Comparison of ENCODE assay signal across 8 cellular contexts in genomic region chr6:3162565-3163247, GRCh38. TPM values are rescaled to one million over a fixed set of nuclear protein-coding genes. Genes with fewer than 3 reads are reported as not detected.
A peak's percentile ranks its signal among the peaks of the same experiment; 100 is the strongest.
DNase-seq lines count a peak whose midpoint lies in the region; ATAC-seq and TF ChIP-seq lines count a peak whose summit lies in the region.

No MANE protein-coding gene starts in this region.

- POLR2A ChIA-PET in HCT116 (lab: Charles Lee) = interaction anchor here (0.6 to 1.1 kb wide), 5 partner anchors 10 to 77 kb away, joined by 3 read pairs; no protein-coding TSS in a partner anchor

- H3K4me3 ChIP-seq in GM08714 (ENCODE audit: low read length) = peak overlapping the region; percentile 53; the same call in 1 of the 2 replicates
- peak overlapping the region; percentile 56 to 71 for H3K4me3 ChIP-seq in HCT116 (replicated peaks in 1 of 2; ENCODE audit: low read depth in 1 of 2, low read length in 2 of 2)

- H4K20me1 ChIP-seq in HCT116 (ENCODE audit: insufficient read depth) = no peaks in the 10 kb centered on the region

- H3K9me3 ChIP-seq in HCT116 (ENCODE audit: control insufficient read depth in 1 of 2, insufficient read depth in 1 of 2, low read depth in 1 of 2, low read length in 2 of 2) = no peaks in the 10 kb centered on the region

- H3K79me2 ChIP-seq in HCT116 (ENCODE audit: insufficient read depth, low read length) = no peaks in the 10 kb centered on the region

- H3K9me2 ChIP-seq in HCT116 (ENCODE audit: insufficient read depth) = no peaks in the 10 kb centered on the region

- RAD21 ChIA-PET in HCT116 (lab: Charles Lee; ENCODE audit: low non-redundant PET in 1 of 2, low total read pairs in 2 of 2, uncharacterized antibody in 2 of 2, unreplicated experiment in 2 of 2) = interaction anchor here in 1 of 2 experiments (1.1 kb wide), 1 partner anchor 89 kb away, joined by 3 read pairs; no protein-coding TSS in a partner anchor

- ATAC-seq in HCT116 (peak; percentile 79), left ventricle myocardium superior (peak; percentile 90), HG03439 (IDR thresholded peaks at IDR 0.05; ENCODE audit: unreplicated experiment) (no peak)

- peak; percentile 63 for TF ChIP-seq POLR2A in HCT116 (IDR thresholded peaks at IDR 0.05; ENCODE audit: borderline replicate concordance, extremely low read depth, insufficient read depth, insufficient read length)

- H3K4me1 ChIP-seq in HCT116 (ENCODE audit: control insufficient read depth in 1 of 2, insufficient read depth in 2 of 2, low read length in 2 of 2) = peaks cover 19 to 74% of the 10 kb centered on the region in 2 experiments

- H3K9ac ChIP-seq in HCT116 (ENCODE audit: low read length) = peak overlapping the region; percentile 77

- TF ChIP-seq RAD21 in HCT116 (IDR thresholded peaks at IDR 0.05; ENCODE audit: low read depth) = no peak

- no peaks in the 10 kb centered on the region for H3K36me3 ChIP-seq in HCT116 (ENCODE audit: control insufficient read depth in 1 of 2, insufficient read depth in 2 of 2, low read length in 2 of 2)

- DNase-seq in HCT116 (ENCODE audit: low read depth, low spot score) = peak; percentile 56
- DNase-seq in MV-4-11 (lab: John Stamatoyannopoulos, UW) = peak; percentile 60
- DNase-seq in SW 1271 (lab: John Stamatoyannopoulos, UW) = peak; percentile 53 to 82
- DNase-seq in left ventricle myocardium superior = peak; percentile 82
- peak in 9 of 10 donors; percentile 45 to 95 (median 70) for DNase-seq in posterior cingulate gyrus

- TF ChIP-seq CTCF in HCT116 (IDR thresholded peaks at IDR 0.05 in 2 of 3, conservative IDR thresholded peaks at IDR 0.05 in 1 of 3; ENCODE audit: borderline replicate concordance in 1 of 3, insufficient read depth in 1 of 3, low read depth in 2 of 3, low read length in 2 of 3) = no peak

- peak overlapping the region; percentile 86 for H3K27ac ChIP-seq in HCT116 (ENCODE audit: low read depth, low read length)
- H3K27ac ChIP-seq in angular gyrus (ENCODE audit: low read depth, low read length) = peak overlapping the region; percentile 80

- H2AFZ ChIP-seq in HCT116 (ENCODE audit: low read depth, low read length, poor library complexity, severe bottlenecking) = no peak overlapping the region

- H3K27me3 ChIP-seq in HCT116 (ENCODE audit: insufficient read depth, low read length) = no peaks in the 10 kb centered on the region

- BruUV-seq in HCT116 (replicated peaks; lab: Mats Ljungman, UMichigan) = TSS peak; percentile 86

- CTCF ChIA-PET in HCT116 (lab: Charles Lee) = interaction anchor here (1.9 kb wide), 1 partner anchor 89 kb away, joined by 7 read pairs; no protein-coding TSS in a partner anchor

- peak overlapping the region; percentile 95 for H3K4me2 ChIP-seq in HCT116 (ENCODE audit: low read length)

- intact Hi-C loops in HCT116 (cut with micrococcal nuclease) (no loop called here), left ventricle myocardium superior (cut with micrococcal nuclease) (no loop called here), posterior cingulate gyrus (cut with DNase I) (loop anchor here (5.0 kb wide), 1 partner anchor 90 kb away; no protein-coding TSS in a partner anchor)

TF ChIP-seq in HCT116, 20 proteins besides CTCF, POLR2A, EP300 and RAD21:
- TF ChIP-seq MAX (IDR thresholded peaks at IDR 0.05) = peak; percentile 77
- no peak for TF ChIP-seq CBX3 (IDR thresholded peaks at IDR 0.05; ENCODE audit: low read depth)
- TF ChIP-seq SP1 (IDR thresholded peaks at IDR 0.05; ENCODE audit: low read depth) = peak; percentile 22
- 0 out of 2 replicates have a peak, but pooled peaks have one; percentile 38 for TF ChIP-seq POLR2AphosphoS5 (IDR thresholded peaks at IDR 0.05; ENCODE audit: low read depth, low read length)
- TF ChIP-seq ZFX (IDR thresholded peaks at IDR 0.05) = 0 out of 2 replicates have a peak, but pooled peaks have one; percentile 15
TF ChIP-seq in HCT116: peak in this region for 4.

RNA-seq across cellular contexts. Expression of gene TUBB2A, which starts 5.4 kb away (rescaled TPM):
- total RNA-seq in HCT116 (2021; ENCODE audit: unreplicated experiment) (49.9 TPM), left ventricle myocardium superior (13.6 TPM)
- polyA plus RNA-seq in HCT116 (2012) = 92.6 and 139 TPM in 2 replicates

RNA-seq across cellular contexts. Expression of gene BPHL, which starts 44.2 kb away (rescaled TPM):
- 31.3 TPM for total RNA-seq in HCT116 (2021; ENCODE audit: unreplicated experiment)
- 13.4 and 17.5 TPM in 2 replicates for polyA plus RNA-seq in HCT116 (2012)
- total RNA-seq in left ventricle myocardium superior = 17.3 TPM
